9 cellular contexts compared by ENCODE assay signal in genomic region chr6:160237597-160237996, GRCh38. TPM values are rescaled to one million over a fixed set of nuclear protein-coding genes. Genes with fewer than 3 reads are reported as not detected.
A peak's percentile ranks its signal among the peaks of the same experiment; 100 is the strongest.
DNase-seq lines count a peak whose midpoint lies in the region; ATAC-seq and TF ChIP-seq lines count a peak whose summit lies in the region.
"Not testable (repeated sequence)": the region's sequence is repeated elsewhere in the genome, so short reads cannot be mapped to it uniquely, and the experiment has no call there.
"Had no signal": no experiment of that assay in that cellular context is flagged by ENCODE, and none has a peak within 500 bp of the region (broad histone marks: within the 10 kb centered on the region; RNA-seq: fewer than 3 reads in every experiment).

No MANE protein-coding gene starts in this region.

- H4K20me1 ChIP-seq in PC-3 (ENCODE audit: low read length), result not testable (repeated sequence)

- not testable (repeated sequence) for H3K27me3 ChIP-seq in PC-3 (ENCODE audit: low read length); ascending aorta

- peak overlapping the region; percentile 68 for H3K4me2 ChIP-seq in PC-3 (ENCODE audit: low read length)

- peak; percentile 45 for ATAC-seq in PC-3

- H3K4me1 ChIP-seq in PC-3 (ENCODE audit: insufficient read depth, low read length), result peaks cover 33% of the 10 kb centered on the region
- H3K4me1 ChIP-seq in ascending aorta, result peaks cover 5 to 11% of the 10 kb centered on the region in 2 donors

- not testable (repeated sequence) for H3F3A ChIP-seq in PC-3 (ENCODE audit: low read length, unreplicated experiment)

- not testable (repeated sequence) for H3K79me2 ChIP-seq in PC-3 (ENCODE audit: low read length)

- H3K9ac ChIP-seq in PC-3 (ENCODE audit: low read length), result peak overlapping the region; percentile 51; the same call in 1 of the 2 replicates

- peak overlapping the region; percentile 93 for H3K27ac ChIP-seq in PC-3 (ENCODE audit: low read length)
- peak overlapping the region; percentile 73 to 79 for H3K27ac ChIP-seq in ascending aorta

- peak overlapping the region; percentile 11 for H3K4me3 Mint-ChIP-seq in Calu3 (ENCODE audit: low read depth, unreplicated experiment)

- H3K27ac Mint-ChIP-seq in Calu3 (ENCODE audit: unreplicated experiment), result peak overlapping the region; percentile 91

- CTCF ChIA-PET in Calu3 (lab: Charles Lee), result interaction anchor here (0.6 to 1.6 kb wide), 4 partner anchors 9 to 1676 kb away, joined by 3 to 7 read pairs (median 4); no protein-coding TSS in a partner anchor
- CTCF ChIA-PET in PC-3 (lab: Charles Lee), result not testable (repeated sequence)

- peaks cover 15% of the 10 kb centered on the region for H3K36me3 Mint-ChIP-seq in Calu3 (ENCODE audit: insufficient read depth, unreplicated experiment)

- peaks cover 34% of the 10 kb centered on the region for H3K4me1 Mint-ChIP-seq in Calu3 (ENCODE audit: low read depth, unreplicated experiment)

- H3K9me3 ChIP-seq in PC-3 (ENCODE audit: low read length); ascending aorta: not testable (repeated sequence)

- DNase-seq in Calu3 (peak; percentile 44), PC-3 (peak; percentile 58), cardiac fibroblast (ENCODE audit: low read depth in 2 of 2) (peak; percentile 46 to 59), fibroblast of pulmonary artery (ENCODE audit: low read depth) (peak; percentile 52), kidney glomerular epithelial cell (lab: John Stamatoyannopoulos, UW) (peak; percentile 83), retinal pigment epithelial cell (ENCODE audit: low read depth) (peak; percentile 51)
- DNase-seq in ascending aorta (ENCODE audit: low spot score in 2 of 2), result not testable (repeated sequence)

- BruUV-seq in Calu3 (replicated peaks; lab: Mats Ljungman, UMichigan); PC-3 (replicated peaks; lab: Mats Ljungman, UMichigan): not testable (repeated sequence)

- H3K4me3 ChIP-seq in PC-3 (ENCODE audit: low read length); ascending aorta; cardiac fibroblast (replicated peaks in 1 of 2; ENCODE audit: low read depth in 2 of 2, low read length in 2 of 2); fibroblast of pulmonary artery (replicated peaks; ENCODE audit: low read depth, low read length); retinal pigment epithelial cell (ENCODE audit: low read length): not testable (repeated sequence)

- TF ChIP-seq CTCF in Calu3 (IDR thresholded peaks at IDR 0.05; ENCODE audit: unreplicated experiment); PC-3 (conservative IDR thresholded peaks at IDR 0.05; ENCODE audit: low read depth, low read length); ascending aorta (IDR thresholded peaks at IDR 0.05); cardiac fibroblast (IDR thresholded peaks at IDR 0.05; ENCODE audit: low read depth, low read length); fibroblast of pulmonary artery (IDR thresholded peaks at IDR 0.05; ENCODE audit: low read length, missing control alignments); retinal pigment epithelial cell (conservative IDR thresholded peaks at IDR 0.05; ENCODE audit: low read depth, low read length): not testable (repeated sequence)

- intact Hi-C loops in Calu3 (cut with micrococcal nuclease; ENCODE audit: unreplicated experiment) (loop anchor here (2.0 to 5.0 kb wide), 2 partner anchors 17 to 155 kb away; no protein-coding TSS in a partner anchor), PC-3 (cut with micrococcal nuclease) (loop anchor here (5.0 kb wide), 1 partner anchor 100 kb away; no protein-coding TSS in a partner anchor), ascending aorta (cut with DNase I) (loop anchor here (5.0 kb wide), 1 partner anchor 110 kb away; the partner anchor contains the start of gene SLC22A3)

- not testable (repeated sequence) for H3K27me3 Mint-ChIP-seq in Calu3 (ENCODE audit: unreplicated experiment)

- not testable (repeated sequence) for H3K9me2 ChIP-seq in PC-3 (replicated peaks; ENCODE audit: low read length)

- POLR2A ChIA-PET in PC-3 (lab: Charles Lee; ENCODE audit: unreplicated experiment), result not testable (repeated sequence)

- H2AFZ ChIP-seq in PC-3 (ENCODE audit: low read length), result not testable (repeated sequence)

- H3K9me3 Mint-ChIP-seq in Calu3 (ENCODE audit: low read depth, unreplicated experiment), result not testable (repeated sequence)

- H3K36me3 ChIP-seq in PC-3 (ENCODE audit: low read depth, low read length); ascending aorta: not testable (repeated sequence)

RNA-seq across cellular contexts. Expression of gene SLC22A2, which starts 21.0 kb away (rescaled TPM):
- total RNA-seq in Calu3 (2022) (not detected in 2 replicates), PC-3 (2014; rRNA removed) (not detected in 2 replicates), ascending aorta (not detected)
- total RNA-seq: HT-29, IMR-90 had no signal
